In genomic region chr10:52566471-52567246, GRCh38 we compare ENCODE assay signal across 8 cellular contexts.
DNase-seq lines count a peak whose midpoint lies in the region; ATAC-seq and TF ChIP-seq lines count a peak whose summit lies in the region.

No MANE protein-coding gene starts in this region.

- no peaks in the 10 kb centered on the region for H3K9me3 Mint-ChIP-seq in nephron

- H3K4me3 Mint-ChIP-seq in nephron, result no peak overlapping the region

- whole genome bisulfite sequencing in mammary epithelial cell (ENCODE audit: low coverage, missing lambda C conversion rate), result 65% methylated on average over 4 of the region's 4 CpGs

- dilution Hi-C loops in mammary epithelial cell (cut with HindIII; ENCODE audit: low sequenced_read_pairs), result loop anchor here (25.0 kb wide), 1 partner anchor 254 kb away; the partner anchor contains the start of gene DKK1

- no peaks in the 10 kb centered on the region for H3K36me3 Mint-ChIP-seq in nephron (ENCODE audit: low read depth)

- no peaks in the 10 kb centered on the region for H3K27me3 Mint-ChIP-seq in nephron (ENCODE audit: low read depth)

- CTCF ChIA-PET in mammary epithelial cell (lab: Charles Lee; ENCODE audit: low non-redundant PET), result interaction anchor here (0.6 to 1.3 kb wide), 3 partner anchors 78 to 261 kb away, joined by 4 to 10 read pairs (median 9); no protein-coding TSS in a partner anchor

- ATAC-seq in HG03135 (IDR thresholded peaks at IDR 0.05; ENCODE audit: unreplicated experiment) (no peak), HG02973 (IDR thresholded peaks at IDR 0.05; ENCODE audit: unreplicated experiment) (no peak)

- TF ChIP-seq CTCF in mammary epithelial cell (conservative IDR thresholded peaks at IDR 0.05 in 1 of 2, IDR thresholded peaks at IDR 0.05 in 1 of 2; ENCODE audit: extremely low read depth in 1 of 2, insufficient read depth in 1 of 2, low read depth in 1 of 2, low read length in 2 of 2) (peak; percentile 55 to 68), nephron (IDR thresholded peaks at IDR 0.05; ENCODE audit: unreplicated experiment in 3 of 3) (peak; percentile 17 to 46 (median 22))

- in situ Hi-C loops in mammary epithelial cell (cut with MboI; ENCODE audit: low sequenced_read_pairs in 2 of 2), result loop anchor here (5.0 kb wide), 2 partner anchors 254 to 259 kb away; partner anchors contain the start of gene DKK1 (in 1 of the 2)

- H3K4me1 ChIP-seq in mammary epithelial cell (ENCODE audit: insufficient read depth, low read length), result peaks cover 4% of the 10 kb centered on the region

- no peaks in the 10 kb centered on the region for H3K27me3 ChIP-seq in mammary epithelial cell (ENCODE audit: insufficient read depth, low read length)

- peak overlapping the region; percentile 24 for H3K4me2 ChIP-seq in mammary epithelial cell (ENCODE audit: insufficient read depth, low read depth, low read length)

- H2AFZ ChIP-seq in mammary epithelial cell (ENCODE audit: low read depth, low read length), result peak overlapping the region; percentile 27

- no peaks in the 10 kb centered on the region for H4K20me1 ChIP-seq in mammary epithelial cell (ENCODE audit: insufficient read depth, low read length)

- H3K4me1 Mint-ChIP-seq in nephron, result no peaks in the 10 kb centered on the region

- no peak overlapping the region for H3K4me3 ChIP-seq in mammary epithelial cell (replicated peaks in 1 of 3; ENCODE audit: insufficient read depth in 1 of 3, low read depth in 2 of 3, low read length in 3 of 3)

- intact Hi-C loops in mammary epithelial cell (cut with micrococcal nuclease), result loop anchor here (1.0 to 5.0 kb wide), 4 partner anchors 39 to 349 kb away; no protein-coding TSS in a partner anchor

- H3K79me2 ChIP-seq in mammary epithelial cell (ENCODE audit: insufficient read depth, low read length), result no peaks in the 10 kb centered on the region

- H3K9me3 ChIP-seq in mammary epithelial cell (replicated peaks; ENCODE audit: insufficient read depth, low read length), result no peaks in the 10 kb centered on the region

- peak overlapping the region in 1 of 3 experiments; percentile 44 for H3K27ac Mint-ChIP-seq in nephron

- BruUV-seq in mammary epithelial cell (replicated peaks; lab: Mats Ljungman, UMichigan), result no TSS peak

- peak; percentile 58 for DNase-seq in GM03348 (ENCODE audit: low spot score)
- DNase-seq in LHCN-M2 (ENCODE audit: low read depth), result peak; percentile 78
- peak; percentile 35 for DNase-seq in mammary epithelial cell
- no peak for DNase-seq in NCI-H774 (lab: John Stamatoyannopoulos, UW)
- DNase-seq in stimulated activated CD4-positive, alpha-beta T cell treated with anti-CD3 and anti-CD28 coated beads, Interleukin-15, amount 100 ng/mL, for 24 hours, result no peak

- no peak overlapping the region for H3K27ac ChIP-seq in mammary epithelial cell (ENCODE audit: insufficient read depth, low read depth, low read length)

- H3K9ac ChIP-seq in mammary epithelial cell (ENCODE audit: insufficient read depth, low read length), result no peak overlapping the region

- no peaks in the 10 kb centered on the region for H3K36me3 ChIP-seq in mammary epithelial cell (ENCODE audit: insufficient read depth, low read length)

Comparison
In these comparisons a context has a peak if more than half of its experiments do, and no peak if none do; other contexts are left out.
1. DNase-seq: peak in GM03348 (single experiment), LHCN-M2 (single experiment) and mammary epithelial cell (single experiment); none in NCI-H774 (single experiment) and stimulated activated CD4-positive, alpha-beta T cell treated with anti-CD3 and anti-CD28 coated beads, Interleukin-15, amount 100 ng/mL, for 24 hours (single experiment).